Comparison of ENCODE assay signal across 8 cellular contexts in the genomic region with DNA sequence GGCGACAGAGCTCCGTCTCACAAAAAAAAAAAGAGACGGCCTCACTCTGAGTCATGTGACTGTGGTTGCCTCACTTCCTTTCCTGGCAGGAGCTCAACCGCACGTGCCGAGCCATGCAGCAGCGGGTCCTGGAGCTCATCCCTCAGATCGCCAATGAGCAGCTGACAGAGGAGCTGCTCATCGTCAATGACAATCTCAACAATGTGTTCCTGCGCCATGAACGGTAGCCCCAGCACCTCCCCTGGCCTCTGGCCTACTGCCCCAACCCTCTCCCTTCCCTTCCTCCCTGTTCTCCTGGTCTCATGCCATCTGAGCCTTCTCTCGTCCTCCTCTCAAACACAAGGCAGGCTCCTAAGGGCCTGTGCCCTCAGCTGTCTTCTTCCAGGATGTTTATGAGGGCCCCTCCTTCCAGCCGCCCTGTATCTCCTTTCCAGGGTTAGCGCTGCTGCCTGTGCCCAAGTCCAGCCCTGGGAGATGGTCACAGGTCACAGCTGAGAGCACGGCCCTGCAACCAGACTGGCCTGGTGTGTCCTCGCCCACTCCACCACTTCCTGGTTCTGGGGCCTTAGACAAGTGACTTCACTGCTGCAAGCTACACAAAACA. TPM values are rescaled to one million over a fixed set of nuclear protein-coding genes. Genes with fewer than 3 reads are reported as not detected.
DNase-seq lines count a peak whose midpoint lies in the region; ATAC-seq and TF ChIP-seq lines count a peak whose summit lies in the region.

No MANE protein-coding gene starts in this region.

- no peak for ATAC-seq in WTC11
- no peak for ATAC-seq in HG02588 (IDR thresholded peaks at IDR 0.05; ENCODE audit: unreplicated experiment)
- ATAC-seq in HG03460 (IDR thresholded peaks at IDR 0.05; ENCODE audit: unreplicated experiment): no peak

- H3K9me3 ChIP-seq in muscle layer of colon (ENCODE audit: low read length) (no peaks in the 10 kb centered on the region), suprapubic skin (no peaks in the 10 kb centered on the region)

- H3K27ac Mint-ChIP-seq in WTC11: no peak overlapping the region

- TF ChIP-seq CTCF in WTC11 (IDR thresholded peaks at IDR 0.05) (no peak), choroid plexus epithelial cell (conservative IDR thresholded peaks at IDR 0.05; ENCODE audit: low read depth, low read length) (no peak), suprapubic skin (IDR thresholded peaks at IDR 0.05) (no peak)

- no peaks in the 10 kb centered on the region for H3K27me3 ChIP-seq in muscle layer of colon (ENCODE audit: control insufficient read depth in 1 of 2, insufficient read depth in 2 of 2, low read length in 2 of 2)
- no peaks in the 10 kb centered on the region for H3K27me3 ChIP-seq in suprapubic skin

- DNase-seq in HPDE6-E6E7 (ENCODE audit: extremely low spot score): peak; percentile 48
- no peak for DNase-seq in WTC11 (ENCODE audit: low spot score)
- peak; percentile 87 for DNase-seq in choroid plexus epithelial cell (ENCODE audit: low read depth)
- DNase-seq in suprapubic skin (ENCODE audit: low spot score in 2 of 2): peak; percentile 93 to 94
- DNase-seq in NCI-H82 treated with DMSO at 0.1 percent for 48 hours (lab: John Stamatoyannopoulos, UW; ENCODE audit: unreplicated experiment): no peak

- H3K4me3 ChIP-seq in choroid plexus epithelial cell (ENCODE audit: low read depth, low read length) (no peak overlapping the region), muscle layer of colon (ENCODE audit: low read depth in 1 of 2, low read length in 2 of 2) (no peak overlapping the region), suprapubic skin (no peak overlapping the region)

- peaks cover 16% of the 10 kb centered on the region for H3K36me3 Mint-ChIP-seq in WTC11

- H3K9ac ChIP-seq in muscle layer of colon (ENCODE audit: low read length): no peak overlapping the region

- H3K36me3 ChIP-seq in muscle layer of colon (ENCODE audit: insufficient read depth, low read length): peaks cover 65% of the 10 kb centered on the region
- peaks cover 88% of the 10 kb centered on the region for H3K36me3 ChIP-seq in suprapubic skin

- H3K4me1 Mint-ChIP-seq in WTC11: no peaks in the 10 kb centered on the region

- TF ChIP-seq EP300 in suprapubic skin (IDR thresholded peaks at IDR 0.05): no peak

- H3K27me3 Mint-ChIP-seq in WTC11 (ENCODE audit: low read depth): no peaks in the 10 kb centered on the region

- H3K4me1 ChIP-seq in muscle layer of colon (ENCODE audit: insufficient read depth, low read length): peaks cover 8% of the 10 kb centered on the region
- H3K4me1 ChIP-seq in suprapubic skin: peaks cover 11% of the 10 kb centered on the region

- 27% methylated on average over 16 of the region's 16 CpGs for WGBS in suprapubic skin

- POLR2A ChIA-PET in WTC11 (lab: Charles Lee): no interaction called here

- CTCF ChIA-PET in WTC11 (lab: Charles Lee): interaction anchor here (0.9 to 1.4 kb wide), 4 partner anchors 27 to 253 kb away, joined by 3 read pairs; a partner anchor contains a TSS

- no peak for TF ChIP-seq POLR2A in suprapubic skin (IDR thresholded peaks at IDR 0.05)

- no peak overlapping the region for H3K4me3 Mint-ChIP-seq in WTC11

- no peaks in the 10 kb centered on the region for H3K9me3 Mint-ChIP-seq in WTC11

- H3K27ac ChIP-seq in muscle layer of colon (ENCODE audit: low read depth, low read length) (peak overlapping the region; percentile 90), suprapubic skin (peak overlapping the region; percentile 74)

TF ChIP-seq in WTC11, 78 proteins besides CTCF, POLR2A, EP300 and RAD21:
- TF ChIP-seq, protein P1, sequence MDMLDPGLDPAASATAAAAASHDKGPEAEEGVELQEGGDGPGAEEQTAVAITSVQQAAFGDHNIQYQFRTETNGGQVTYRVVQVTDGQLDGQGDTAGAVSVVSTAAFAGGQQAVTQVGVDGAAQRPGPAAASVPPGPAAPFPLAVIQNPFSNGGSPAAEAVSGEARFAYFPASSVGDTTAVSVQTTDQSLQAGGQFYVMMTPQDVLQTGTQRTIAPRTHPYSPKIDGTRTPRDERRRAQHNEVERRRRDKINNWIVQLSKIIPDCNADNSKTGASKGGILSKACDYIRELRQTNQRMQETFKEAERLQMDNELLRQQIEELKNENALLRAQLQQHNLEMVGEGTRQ (CRISPR knock-in tag; IDR thresholded peaks at IDR 0.05): peak; percentile 37; the same call in 1 of the 2 replicates
- TF ChIP-seq CREB1 (CRISPR knock-in tag; IDR thresholded peaks at IDR 0.05): no peak

RNA-seq across cellular contexts. Expression of a gene that starts 30.7 kb away (rescaled TPM):
- total RNA-seq in WTC11 (2021) (23.5 to 25.7 TPM (median 25.4 TPM) in 3 replicates), suprapubic skin (100 to 1,000 TPM; 105 to 279 (median 130) TPM)

RNA-seq across cellular contexts. Expression of a gene that starts 50.5 kb away (rescaled TPM):
- total RNA-seq in WTC11 (2021): 11.1 to 12.1 TPM (median 11.1 TPM) in 3 replicates
- total RNA-seq in suprapubic skin: 10 to 100 TPM; 13.6 to 95.7 (median 61.8) TPM

Comparison
In these comparisons a context has a peak if more than half of its experiments do, and no peak if none do; other contexts are left out.
1. DNase-seq: peak in HPDE6-E6E7 (single experiment), choroid plexus epithelial cell (single experiment) and suprapubic skin (2 of 2); none in WTC11 (single experiment) and NCI-H82 treated with DMSO at 0.1 percent for 48 hours (single experiment).